Comparison of ENCODE assay signal across 9 cellular contexts in the genomic region with DNA sequence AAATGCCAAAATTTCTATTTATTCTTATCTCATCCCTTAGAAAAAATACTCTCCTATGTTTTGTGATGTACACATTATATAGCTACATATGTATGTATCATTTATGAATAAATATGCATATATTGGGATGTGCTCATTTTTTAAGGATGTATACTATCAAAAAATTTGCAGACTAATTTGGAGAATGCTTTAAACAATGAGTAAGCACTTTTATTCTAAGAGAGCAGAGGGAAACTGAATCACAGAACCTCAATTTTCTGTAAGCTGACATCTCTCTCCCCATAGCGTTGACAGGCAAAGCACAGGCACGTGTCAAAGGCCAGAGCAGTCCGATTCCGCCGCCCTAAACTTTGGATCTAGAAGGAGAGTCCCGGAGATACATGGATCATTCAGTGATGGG.
"Had no signal": no experiment of that assay in that cellular context is flagged by ENCODE, and none has a peak within 500 bp of the region (broad histone marks: within the 10 kb centered on the region; RNA-seq: fewer than 3 reads in every experiment).

No MANE protein-coding gene starts in this region.

- DNase-seq: H9, HCEC 1CT, IMR-90, KBM-7 had no signal

- H3K4me3 Mint-ChIP-seq: GM23338, H9 had no signal

- H3K4me3 ChIP-seq: GM23338 had no signal

- ATAC-seq: GM23338 had no signal

- H3K27ac ChIP-seq: HL-60, KMS-11 had no signal

- H3K9me3 Mint-ChIP-seq: GM23338, H9 had no signal

- FAIRE-seq: H1, H54 had no signal

- H2AFZ ChIP-seq: GM23338 had no signal

- H3K9ac ChIP-seq: KMS-11 had no signal

- H3K4me2 ChIP-seq: GM23338, KMS-11 had no signal
